In genomic region chr3:33377489-33377888, GRCh38 we compare ENCODE assay signal across 1 cellular context.
TF ChIP-seq lines count a peak whose summit lies in the region.

No MANE protein-coding gene starts in this region.

TF ChIP-seq in GM12878, 131 proteins besides CTCF, POLR2A, EP300 and RAD21:
- TF ChIP-seq TCF7 (IDR thresholded peaks at IDR 0.05; ENCODE audit: borderline replicate concordance) (no peak), ESRRA (IDR thresholded peaks at IDR 0.05; ENCODE audit: low read length) (no peak), CHD4 (IDR thresholded peaks at IDR 0.05) (no peak), ATF7 (IDR thresholded peaks at IDR 0.05; ENCODE audit: low read depth) (no peak), STAT1 (conservative IDR thresholded peaks at IDR 0.05) (no peak), BHLHE40 (IDR thresholded peaks at IDR 0.05; ENCODE audit: borderline replicate concordance in 1 of 2, low read depth in 2 of 2, low read length in 1 of 2) (no peak), NR2C1 (IDR thresholded peaks at IDR 0.05) (no peak), SKIL (IDR thresholded peaks at IDR 0.05; ENCODE audit: low read depth, poor library complexity, severe bottlenecking) (no peak), BRCA1 (IDR thresholded peaks at IDR 0.05; ENCODE audit: low read depth, low read length) (no peak), RB1 (IDR thresholded peaks at IDR 0.05; ENCODE audit: borderline replicate concordance) (no peak), YBX1 (IDR thresholded peaks at IDR 0.05) (no peak), IKZF1 (conservative IDR thresholded peaks at IDR 0.05) (no peak), ZNF207 (IDR thresholded peaks at IDR 0.05; ENCODE audit: borderline replicate concordance) (no peak), CEBPZ (IDR thresholded peaks at IDR 0.05; ENCODE audit: low read depth, low read length) (no peak), TAF1 (IDR thresholded peaks at IDR 0.05; ENCODE audit: borderline replicate concordance, low read depth, low read length) (no peak), NFYA (IDR thresholded peaks at IDR 0.05; ENCODE audit: borderline replicate concordance, low read depth, low read length) (no peak), EGR1 (IDR thresholded peaks at IDR 0.05; ENCODE audit: borderline replicate concordance in 1 of 2, low read depth in 2 of 2, low read length in 2 of 2) (no peak)
- TF ChIP-seq, protein P1, sequence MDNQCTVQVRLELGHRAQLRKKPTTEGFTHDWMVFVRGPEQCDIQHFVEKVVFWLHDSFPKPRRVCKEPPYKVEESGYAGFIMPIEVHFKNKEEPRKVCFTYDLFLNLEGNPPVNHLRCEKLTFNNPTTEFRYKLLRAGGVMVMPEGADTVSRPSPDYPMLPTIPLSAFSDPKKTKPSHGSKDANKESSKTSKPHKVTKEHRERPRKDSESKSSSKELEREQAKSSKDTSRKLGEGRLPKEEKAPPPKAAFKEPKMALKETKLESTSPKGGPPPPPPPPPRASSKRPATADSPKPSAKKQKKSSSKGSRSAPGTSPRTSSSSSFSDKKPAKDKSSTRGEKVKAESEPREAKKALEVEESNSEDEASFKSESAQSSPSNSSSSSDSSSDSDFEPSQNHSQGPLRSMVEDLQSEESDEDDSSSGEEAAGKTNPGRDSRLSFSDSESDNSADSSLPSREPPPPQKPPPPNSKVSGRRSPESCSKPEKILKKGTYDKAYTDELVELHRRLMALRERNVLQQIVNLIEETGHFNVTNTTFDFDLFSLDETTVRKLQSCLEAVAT (IDR thresholded peaks at IDR 0.05), result no peak
